Comparison of ENCODE assay signal across 2 cellular contexts in the genomic region with DNA sequence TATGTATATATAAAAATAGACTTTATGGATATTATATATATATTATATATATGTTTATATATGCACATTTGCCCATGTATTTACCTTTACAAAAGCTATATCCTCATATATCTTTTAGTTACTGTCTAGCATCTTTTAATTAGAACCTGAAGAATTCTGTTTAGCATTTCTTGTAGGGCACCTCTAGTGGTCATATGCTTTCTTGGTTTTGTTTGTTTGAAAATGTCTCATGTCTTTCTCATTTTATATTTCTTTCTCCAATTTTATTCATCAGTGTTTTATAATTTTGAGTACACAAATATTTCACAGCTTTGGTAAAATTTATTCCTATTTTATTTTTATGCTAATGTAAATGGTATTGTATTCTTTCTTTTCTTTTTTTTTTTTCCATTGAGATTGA.
TF ChIP-seq lines count a peak whose summit lies in the region.

No MANE protein-coding gene starts in this region.

TF ChIP-seq in SK-N-SH, 30 proteins besides CTCF, POLR2A, EP300 and RAD21 (continued from another document):
- TF ChIP-seq, protein P1, sequence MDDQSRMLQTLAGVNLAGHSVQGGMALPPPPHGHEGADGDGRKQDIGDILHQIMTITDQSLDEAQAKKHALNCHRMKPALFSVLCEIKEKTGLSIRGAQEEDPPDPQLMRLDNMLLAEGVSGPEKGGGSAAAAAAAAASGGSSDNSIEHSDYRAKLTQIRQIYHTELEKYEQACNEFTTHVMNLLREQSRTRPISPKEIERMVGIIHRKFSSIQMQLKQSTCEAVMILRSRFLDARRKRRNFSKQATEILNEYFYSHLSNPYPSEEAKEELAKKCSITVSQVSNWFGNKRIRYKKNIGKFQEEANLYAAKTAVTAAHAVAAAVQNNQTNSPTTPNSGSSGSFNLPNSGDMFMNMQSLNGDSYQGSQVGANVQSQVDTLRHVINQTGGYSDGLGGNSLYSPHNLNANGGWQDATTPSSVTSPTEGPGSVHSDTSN (IDR thresholded peaks at IDR 0.05), result no peak
- TF ChIP-seq NFIC (IDR thresholded peaks at IDR 0.05; ENCODE audit: borderline replicate concordance) (no peak), ELF1 (IDR thresholded peaks at IDR 0.05) (no peak), SIN3A (IDR thresholded peaks at IDR 0.05; ENCODE audit: borderline replicate concordance, low read depth, low read length) (no peak), CHD2 (IDR thresholded peaks at IDR 0.05; ENCODE audit: low read length, partially characterized antibody) (no peak), EZH2phosphoT487 (IDR thresholded peaks at IDR 0.05; ENCODE audit: borderline replicate concordance, low read depth) (no peak), FOXM1 (IDR thresholded peaks at IDR 0.05; ENCODE audit: low read depth) (no peak), IRF3 (IDR thresholded peaks at IDR 0.05; ENCODE audit: low read depth, low read length) (no peak)

TF ChIP-seq in SK-N-SH treated with all-trans-retinoic acid at 6 μM for 48 hours, 23 proteins besides CTCF, POLR2A, EP300 and RAD21:
- TF ChIP-seq, protein P2, sequence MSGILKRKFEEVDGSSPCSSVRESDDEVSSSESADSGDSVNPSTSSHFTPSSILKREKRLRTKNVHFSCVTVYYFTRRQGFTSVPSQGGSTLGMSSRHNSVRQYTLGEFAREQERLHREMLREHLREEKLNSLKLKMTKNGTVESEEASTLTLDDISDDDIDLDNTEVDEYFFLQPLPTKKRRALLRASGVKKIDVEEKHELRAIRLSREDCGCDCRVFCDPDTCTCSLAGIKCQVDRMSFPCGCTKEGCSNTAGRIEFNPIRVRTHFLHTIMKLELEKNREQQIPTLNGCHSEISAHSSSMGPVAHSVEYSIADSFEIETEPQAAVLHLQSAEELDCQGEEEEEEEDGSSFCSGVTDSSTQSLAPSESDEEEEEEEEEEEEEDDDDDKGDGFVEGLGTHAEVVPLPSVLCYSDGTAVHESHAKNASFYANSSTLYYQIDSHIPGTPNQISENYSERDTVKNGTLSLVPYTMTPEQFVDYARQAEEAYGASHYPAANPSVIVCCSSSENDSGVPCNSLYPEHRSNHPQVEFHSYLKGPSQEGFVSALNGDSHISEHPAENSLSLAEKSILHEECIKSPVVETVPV (CRISPR knock-in tag; IDR thresholded peaks at IDR 0.05), result no peak
- TF ChIP-seq BACH2 (CRISPR knock-in tag; IDR thresholded peaks at IDR 0.05; ENCODE audit: borderline replicate concordance) (no peak), ZNF8 (CRISPR knock-in tag; IDR thresholded peaks at IDR 0.05) (no peak), ESRRG (CRISPR knock-in tag; IDR thresholded peaks at IDR 0.05) (no peak)
- TF ChIP-seq, protein P3, sequence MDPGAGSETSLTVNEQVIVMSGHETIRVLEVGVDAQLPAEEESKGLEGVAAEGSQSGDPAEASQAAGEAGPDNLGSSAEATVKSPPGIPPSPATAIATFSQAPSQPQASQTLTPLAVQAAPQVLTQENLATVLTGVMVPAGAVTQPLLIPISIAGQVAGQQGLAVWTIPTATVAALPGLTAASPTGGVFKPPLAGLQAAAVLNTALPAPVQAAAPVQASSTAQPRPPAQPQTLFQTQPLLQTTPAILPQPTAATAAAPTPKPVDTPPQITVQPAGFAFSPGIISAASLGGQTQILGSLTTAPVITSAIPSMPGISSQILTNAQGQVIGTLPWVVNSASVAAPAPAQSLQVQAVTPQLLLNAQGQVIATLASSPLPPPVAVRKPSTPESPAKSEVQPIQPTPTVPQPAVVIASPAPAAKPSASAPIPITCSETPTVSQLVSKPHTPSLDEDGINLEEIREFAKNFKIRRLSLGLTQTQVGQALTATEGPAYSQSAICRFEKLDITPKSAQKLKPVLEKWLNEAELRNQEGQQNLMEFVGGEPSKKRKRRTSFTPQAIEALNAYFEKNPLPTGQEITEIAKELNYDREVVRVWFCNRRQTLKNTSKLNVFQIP (CRISPR knock-in tag; IDR thresholded peaks at IDR 0.05; ENCODE audit: borderline replicate concordance, low read depth), result no peak
TF ChIP-seq in SK-N-SH treated with all-trans-retinoic acid at 6 μM for 48 hours: peak in this region for 0.
